In the genomic region with DNA sequence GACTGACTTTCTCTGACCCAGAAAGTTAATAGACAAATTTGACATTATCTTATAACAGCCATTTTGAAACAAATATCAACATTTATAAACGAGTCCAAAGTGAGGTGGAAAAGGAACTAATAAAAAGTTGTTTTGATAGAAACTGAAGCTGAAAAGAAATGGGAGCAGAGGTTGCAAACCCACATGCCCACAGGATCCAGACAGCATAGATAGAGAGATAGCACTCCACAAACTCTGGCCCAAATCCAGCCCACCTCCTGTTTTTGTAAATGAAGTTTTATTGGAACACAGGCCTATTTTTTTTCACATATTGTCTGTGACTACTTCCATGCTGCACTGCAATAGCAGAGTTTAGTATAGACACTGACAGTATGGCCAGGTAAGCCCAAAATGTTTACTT, we compare ENCODE assay signal across 16 cellular contexts.
"Had no signal": no experiment of that assay in that cellular context is flagged by ENCODE, and none has a peak within 500 bp of the region (broad histone marks: within the 10 kb centered on the region; RNA-seq: fewer than 3 reads in every experiment).

No MANE protein-coding gene starts in this region.

- DNase-seq: activated CD4-positive, alpha-beta memory T cell treated with anti-CD3 and anti-CD28 coated beads, Interleukin-2, amount 10 ng/mL, durations not matched to agents 7 days and 5 days; activated CD4-positive, alpha-beta T cell treated with anti-CD3 and anti-CD28 coated beads for 4 hours; activated naive CD4-positive, alpha-beta T cell treated with anti-CD3 and anti-CD28 coated beads, Interleukin-2, amount 50 U/mL, for 16 hours; activated T-cell treated with anti-CD3 and anti-CD28 coated beads, Interleukin-2, amount 50 U/mL, for 24 hours; central memory CD4-positive, alpha-beta T cell; colonic mucosa; effector CD4-positive, alpha-beta T cell; foreskin melanocyte; left cardiac atrium; pancreas; stimulated activated CD4-positive, alpha-beta T cell treated with anti-CD3 and anti-CD28 coated beads, Interleukin-12 subunit alpha, Interleukin-12 subunit beta, amount 100 ng/mL, for 4 hours; stimulated activated CD4-positive, alpha-beta T cell treated with anti-CD3 and anti-CD28 coated beads, Interleukin-2, amount 100 ng/mL, for 24 hours; tibial artery; uterus had no signal

- H3K27ac ChIP-seq: colonic mucosa, pancreas, uterus had no signal

- H3K4me1 ChIP-seq: colonic mucosa, uterus had no signal

- H3K27ac Mint-ChIP-seq: activated CD4-positive, alpha-beta memory T cell treated with anti-CD3 and anti-CD28 coated beads, Interleukin-2, amount 10 ng/mL, durations not matched to agents 7 days and 5 days; activated T-cell treated with anti-CD3 and anti-CD28 coated beads, Interleukin-2, amount 50 U/mL, for 24 hours; stimulated activated memory B cell treated with anti-CD40 and anti-IgM and Interleukin-4, amounts not matched to agents 10 μg/mL and 1 μg/mL and 100 μg/mL, for 72 hours had no signal

- H3K9me3 ChIP-seq: colonic mucosa, tibial artery, uterus had no signal

- H3K36me3 ChIP-seq: colonic mucosa, pancreas, tibial artery, uterus had no signal

- H3K4me1 Mint-ChIP-seq: activated CD4-positive, alpha-beta memory T cell treated with anti-CD3 and anti-CD28 coated beads, Interleukin-2, amount 10 ng/mL, durations not matched to agents 7 days and 5 days; stimulated activated memory B cell treated with anti-CD40 and anti-IgM and Interleukin-4, amounts not matched to agents 10 μg/mL and 1 μg/mL and 100 μg/mL, for 72 hours had no signal

- H3K27me3 ChIP-seq: colonic mucosa, pancreas, tibial artery, uterus had no signal

- H3K4me3 ChIP-seq: colonic mucosa, pancreas, tibial artery, uterus had no signal

- H3K27me3 Mint-ChIP-seq: activated CD4-positive, alpha-beta memory T cell treated with anti-CD3 and anti-CD28 coated beads, Interleukin-2, amount 10 ng/mL, durations not matched to agents 7 days and 5 days; activated T-cell treated with anti-CD3 and anti-CD28 coated beads, Interleukin-2, amount 50 U/mL, for 24 hours; stimulated activated memory B cell treated with anti-CD40 and anti-IgM and Interleukin-4, amounts not matched to agents 10 μg/mL and 1 μg/mL and 100 μg/mL, for 72 hours had no signal

- H3K9me3 Mint-ChIP-seq: activated CD4-positive, alpha-beta memory T cell treated with anti-CD3 and anti-CD28 coated beads, Interleukin-2, amount 10 ng/mL, durations not matched to agents 7 days and 5 days; activated T-cell treated with anti-CD3 and anti-CD28 coated beads, Interleukin-2, amount 50 U/mL, for 24 hours; stimulated activated memory B cell treated with anti-CD40 and anti-IgM and Interleukin-4, amounts not matched to agents 10 μg/mL and 1 μg/mL and 100 μg/mL, for 72 hours; WTC11 had no signal

- ATAC-seq: left cardiac atrium; stimulated activated memory B cell treated with anti-CD40 and anti-IgM and Interleukin-4, amounts not matched to agents 10 μg/mL and 1 μg/mL and 100 μg/mL, for 72 hours; WTC11 had no signal

- H3K4me3 Mint-ChIP-seq: activated CD4-positive, alpha-beta memory T cell treated with anti-CD3 and anti-CD28 coated beads, Interleukin-2, amount 10 ng/mL, durations not matched to agents 7 days and 5 days; activated T-cell treated with anti-CD3 and anti-CD28 coated beads, Interleukin-2, amount 50 U/mL, for 24 hours; stimulated activated memory B cell treated with anti-CD40 and anti-IgM and Interleukin-4, amounts not matched to agents 10 μg/mL and 1 μg/mL and 100 μg/mL, for 72 hours; WTC11 had no signal
